In the genomic region with DNA sequence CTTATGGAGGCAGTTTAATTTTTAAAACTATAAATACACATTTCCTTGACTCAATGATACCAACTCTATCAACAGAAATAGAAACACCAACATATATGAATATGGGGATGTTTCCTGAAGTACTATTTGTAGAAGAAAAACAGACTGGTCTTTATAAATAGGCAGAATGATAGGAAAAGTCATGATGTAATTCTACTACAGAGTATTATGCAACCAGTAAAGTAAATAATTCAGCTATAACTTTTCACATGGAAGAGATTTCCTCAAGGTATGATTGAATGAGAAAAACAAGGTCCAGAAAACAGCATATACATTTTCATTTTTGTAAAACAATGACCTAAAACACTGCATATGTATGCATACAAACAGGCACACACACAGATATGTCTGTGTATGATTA, we compare ENCODE assay signal across 23 cellular contexts. TPM values are rescaled to one million over a fixed set of nuclear protein-coding genes. Genes with fewer than 3 reads are reported as not detected.
DNase-seq lines count a peak whose midpoint lies in the region; ATAC-seq, FAIRE-seq and TF ChIP-seq lines count a peak whose summit lies in the region.
"Had no signal": no experiment of that assay in that cellular context is flagged by ENCODE, and none has a peak within 500 bp of the region (broad histone marks: within the 10 kb centered on the region; RNA-seq: fewer than 3 reads in every experiment).

No MANE protein-coding gene starts in this region.

- H3K27ac Mint-ChIP-seq in activated T-cell treated with anti-CD3 and anti-CD28 coated beads, Interleukin-2, amount 50 U/mL, for 72 hours: peak overlapping the region; percentile 86
- H3K27ac Mint-ChIP-seq: IgD-negative memory B cell had no signal

- H3K36me3 Mint-ChIP-seq in activated T-cell treated with anti-CD3 and anti-CD28 coated beads, Interleukin-2, amount 50 U/mL, for 72 hours (ENCODE audit: insufficient read depth in 2 of 2): peaks cover 7 to 20% of the 10 kb centered on the region in 2 donors
- H3K36me3 Mint-ChIP-seq in activated T-cell treated with anti-CD3 and anti-CD28 coated beads, Interleukin-2, amount 50 U/mL, for 4 hours (ENCODE audit: insufficient read depth): peaks cover 23% of the 10 kb centered on the region
- H3K36me3 Mint-ChIP-seq: IgD-negative memory B cell had no signal

- H3K27ac ChIP-seq in colonic mucosa (peak overlapping the region; percentile 73), pancreas (no peak overlapping the region)
- H3K27ac ChIP-seq: C4-2B had no signal

- H3K9me3 ChIP-seq in colonic mucosa (no peaks in the 10 kb centered on the region), pancreas (no peaks in the 10 kb centered on the region)

- no peaks in the 10 kb centered on the region for H3K36me3 ChIP-seq in colonic mucosa
- no peaks in the 10 kb centered on the region for H3K36me3 ChIP-seq in pancreas

- H3K27me3 ChIP-seq in colonic mucosa (no peaks in the 10 kb centered on the region), pancreas (no peaks in the 10 kb centered on the region)

- H3K9me3 Mint-ChIP-seq in activated T-cell treated with anti-CD3 and anti-CD28 coated beads, Interleukin-2, amount 50 U/mL, for 72 hours: no peaks in the 10 kb centered on the region
- H3K9me3 Mint-ChIP-seq in activated T-cell treated with anti-CD3 and anti-CD28 coated beads, Interleukin-2, amount 50 U/mL, for 4 hours: peaks cover 4% of the 10 kb centered on the region
- H3K9me3 Mint-ChIP-seq: IgD-negative memory B cell had no signal

- TF ChIP-seq CTCF in D721Med (IDR thresholded peaks at IDR 0.05; ENCODE audit: insufficient read depth, missing control alignments) (no peak), colonic mucosa (IDR thresholded peaks at IDR 0.05) (no peak), pancreas (IDR thresholded peaks at IDR 0.05) (no peak)

- peaks cover 39% of the 10 kb centered on the region for H3K4me1 Mint-ChIP-seq in activated T-cell treated with anti-CD3 and anti-CD28 coated beads, Interleukin-2, amount 50 U/mL, for 72 hours (ENCODE audit: low read depth)
- peaks cover 56% of the 10 kb centered on the region for H3K4me1 Mint-ChIP-seq in activated T-cell treated with anti-CD3 and anti-CD28 coated beads, Interleukin-2, amount 50 U/mL, for 4 hours (ENCODE audit: low read depth)
- H3K4me1 Mint-ChIP-seq: IgD-negative memory B cell had no signal

- no peaks in the 10 kb centered on the region for H3K4me1 ChIP-seq in colonic mucosa
- peaks cover 13 to 23% (median 21%) of the 10 kb centered on the region in 3 donors for H3K4me1 ChIP-seq in pancreas

- no peak overlapping the region for H3K4me3 Mint-ChIP-seq in activated T-cell treated with anti-CD3 and anti-CD28 coated beads, Interleukin-2, amount 50 U/mL, for 72 hours
- H3K4me3 Mint-ChIP-seq in activated T-cell treated with anti-CD3 and anti-CD28 coated beads, Interleukin-2, amount 50 U/mL, for 4 hours: no peak overlapping the region
- H3K4me3 Mint-ChIP-seq: IgD-negative memory B cell had no signal

- no peaks in the 10 kb centered on the region for H3K27me3 Mint-ChIP-seq in activated T-cell treated with anti-CD3 and anti-CD28 coated beads, Interleukin-2, amount 50 U/mL, for 72 hours (ENCODE audit: low read depth)
- H3K27me3 Mint-ChIP-seq in activated T-cell treated with anti-CD3 and anti-CD28 coated beads, Interleukin-2, amount 50 U/mL, for 4 hours (ENCODE audit: low read depth): no peaks in the 10 kb centered on the region
- H3K27me3 Mint-ChIP-seq: IgD-negative memory B cell had no signal

- intact Hi-C loops in colonic mucosa (cut with DNase I): no loop called here
- intact Hi-C loops in pancreas (cut with DNase I): loop anchor here in 1 of 3 donors (10.0 kb wide), 1 partner anchor 53 kb away; a partner anchor contains a TSS

- H3K4me3 ChIP-seq in colonic mucosa: no peak overlapping the region
- H3K4me3 ChIP-seq in pancreas: no peak overlapping the region
- H3K4me3 ChIP-seq: GM12878 had no signal

- no peak for ATAC-seq in activated T-cell treated with anti-CD3 and anti-CD28 coated beads, Interleukin-2, amount 50 U/mL, for 72 hours (replicated peaks in 1 of 2)
- no peak for ATAC-seq in activated T-cell treated with anti-CD3 and anti-CD28 coated beads, Interleukin-2, amount 50 U/mL, for 4 hours
- no peak for ATAC-seq in pancreas
- no peak for ATAC-seq in GM18498 (IDR thresholded peaks at IDR 0.05; ENCODE audit: unreplicated experiment)
- ATAC-seq: GM12878, Panc1 had no signal

- peak; percentile 6 for FAIRE-seq in D721Med (lab: Jason Lieb, UNC)
- FAIRE-seq in pancreas (lab: Jason Lieb, UNC): peak; percentile 45
- no peak for FAIRE-seq in RCC 7860 (lab: Jason Lieb, UNC)
- FAIRE-seq: GM12878, GM18507 had no signal

- DNase-seq in activated T-cell treated with anti-CD3 and anti-CD28 coated beads, Interleukin-2, amount 50 U/mL, for 72 hours: no peak
- DNase-seq in activated T-cell treated with anti-CD3 and anti-CD28 coated beads, Interleukin-2, amount 50 U/mL, for 4 hours: no peak
- no peak for DNase-seq in D721Med (ENCODE audit: insufficient read length, low spot score)
- no peak for DNase-seq in colonic mucosa
- no peak for DNase-seq in pancreas
- no peak for DNase-seq in T-helper 2 cell
- no peak for DNase-seq in RCC 7860 (ENCODE audit: low spot score)
- DNase-seq: DMS79, GOT3, HCEC 1CT, MV-4-11, NCI-H1105 treated with DMSO at 0.1 percent for 48 hours, NCI-H1694, NCI-H2081, NCI-H2171 treated with DMSO at 0.1 percent for 48 hours, NCI-H524 treated with DMSO at 0.1 percent for 48 hours, NCI-H82 had no signal

- no peak overlapping the region for H3K9ac ChIP-seq in colonic mucosa (ENCODE audit: low read depth in 2 of 2, low read length in 2 of 2)

RNA-seq across cellular contexts. Expression of a gene that starts 56.2 kb away (rescaled TPM):
- total RNA-seq in activated T-cell treated with anti-CD3 and anti-CD28 coated beads, Interleukin-2, amount 50 U/mL, for 72 hours: 10 to 100 TPM; 19.9 to 32.3 TPM
- total RNA-seq in activated T-cell treated with anti-CD3 and anti-CD28 coated beads, Interleukin-2, amount 50 U/mL, for 4 hours: 10 to 100 TPM in 2 of 3 donors, 1 to 10 TPM in 1; 7.4 to 13.2 (median 10.6) TPM
- total RNA-seq in colonic mucosa (10 to 100 TPM; 22.5 to 26.8 TPM), pancreas (1 to 10 TPM; 2.5 to 7.6 (median 3.5) TPM)
- polyA plus RNA-seq in pancreas: 1 to 10 TPM in 1 of 2 donors, under 1 TPM in 1; 0.84 to 2.0 TPM
